In the genomic region with DNA sequence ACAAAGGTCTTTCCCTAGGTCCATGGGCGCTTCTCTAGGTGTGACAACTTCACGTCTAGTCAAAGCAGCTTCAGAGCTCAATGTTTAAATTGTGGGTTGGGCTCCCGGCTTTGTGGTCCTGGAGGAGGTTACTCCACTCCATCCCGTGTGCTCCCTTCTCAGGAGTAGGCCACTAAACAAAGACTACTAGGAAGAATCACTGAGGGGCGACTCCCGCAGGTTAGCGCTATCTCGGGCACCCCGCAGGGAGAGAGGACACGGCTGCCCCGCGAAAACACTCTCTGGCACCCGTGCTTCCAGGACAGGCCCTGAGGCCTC, we compare ENCODE assay signal across 9 cellular contexts. TPM values are rescaled to one million over a fixed set of nuclear protein-coding genes. Genes with fewer than 3 reads are reported as not detected.
DNase-seq lines count a peak whose midpoint lies in the region; ATAC-seq, FAIRE-seq and TF ChIP-seq lines count a peak whose summit lies in the region.
"Had no signal": no experiment of that assay in that cellular context is flagged by ENCODE, and none has a peak within 500 bp of the region (broad histone marks: within the 10 kb centered on the region; RNA-seq: fewer than 3 reads in every experiment).

No MANE protein-coding gene starts in this region.

- no peak overlapping the region for H2BK15ac ChIP-seq in H1 (ENCODE audit: low read length)

- peak overlapping the region; percentile 83 to 93 (median 88) for H3K4me3 Mint-ChIP-seq in CD4-positive, alpha-beta memory T cell
- H3K4me3 Mint-ChIP-seq in naive B cell = peak overlapping the region; percentile 86 to 96 (median 92)

- TF ChIP-seq CTCF in H1 (IDR thresholded peaks at IDR 0.05; ENCODE audit: control extremely low read depth in 1 of 3, insufficient read depth in 1 of 3, low read depth in 1 of 3, low read length in 3 of 3) = no peak

- H3K4me1 ChIP-seq in CD4-positive, alpha-beta memory T cell (ENCODE audit: insufficient read depth, low read length) = peaks cover 34% of the 10 kb centered on the region
- H3K4me1 ChIP-seq in H1 (replicated peaks in 1 of 4; ENCODE audit: control insufficient read depth in 3 of 4, insufficient read depth in 4 of 4, low read length in 3 of 4) = peaks cover 0 to 5% (median 3%) of the 10 kb centered on the region in 4 experiments; a peak in 4 of 7 replicates

- H3K27me3 Mint-ChIP-seq in CD4-positive, alpha-beta memory T cell = no peaks in the 10 kb centered on the region
- H3K27me3 Mint-ChIP-seq in naive B cell = no peaks in the 10 kb centered on the region

- H3K14ac ChIP-seq in H1 (ENCODE audit: insufficient read length) = no peak overlapping the region

- H3K27ac Mint-ChIP-seq in CD4-positive, alpha-beta memory T cell = peak overlapping the region; percentile 89 to 96 (median 95)
- H3K27ac Mint-ChIP-seq in naive B cell = peak overlapping the region; percentile 90 to 97 (median 96)

- H3K4me2 ChIP-seq in H1 (ENCODE audit: insufficient read depth in 1 of 2, low read depth in 2 of 2, low read length in 2 of 2) = peak overlapping the region; percentile 57 to 73

- CTCF ChIA-PET in CD4-positive, alpha-beta memory T cell (lab: Charles Lee; ENCODE audit: partially characterized antibody) = interaction anchor here (0.6 to 2.4 kb wide), 2 partner anchors 34 to 45 kb away, joined by 4 to 7 read pairs; no protein-coding TSS in a partner anchor
- CTCF ChIA-PET in H1 (lab: Charles Lee; ENCODE audit: partially characterized antibody) = interaction anchor here (0.6 to 1.2 kb wide), 3 partner anchors 9 to 16 kb away, joined by 3 read pairs; no protein-coding TSS in a partner anchor

- H3K23me2 ChIP-seq in H1 (ENCODE audit: low read depth, low read length) = peaks cover 4% of the 10 kb centered on the region

- H3K27me3 ChIP-seq in CD4-positive, alpha-beta memory T cell (ENCODE audit: insufficient read depth, low read length) = no peaks in the 10 kb centered on the region
- no peaks in the 10 kb centered on the region for H3K27me3 ChIP-seq in H1 (replicated peaks in 1 of 4; ENCODE audit: control insufficient read depth in 3 of 4, extremely low read depth in 1 of 4, insufficient read depth in 3 of 4, low read length in 3 of 4)

- H2BK5ac ChIP-seq in H1 (ENCODE audit: low read depth, low read length) = no peak overlapping the region

- H3K36me3 Mint-ChIP-seq in CD4-positive, alpha-beta memory T cell = peaks cover 14 to 15% of the 10 kb centered on the region in 2 donors
- H3K36me3 Mint-ChIP-seq in naive B cell = peaks cover 0 to 7% of the 10 kb centered on the region in 2 donors

- TF ChIP-seq EP300 in H1 (IDR thresholded peaks at IDR 0.05; ENCODE audit: borderline replicate concordance in 1 of 2, low read depth in 2 of 2, low read length in 2 of 2) = no peak

- no peaks in the 10 kb centered on the region for H4K20me1 ChIP-seq in H1 (replicated peaks in 1 of 2; ENCODE audit: control insufficient read depth in 1 of 2, insufficient read depth in 2 of 2, low read length in 2 of 2)

- peaks cover 0 to 11% of the 10 kb centered on the region in 2 experiments; a peak in 1 of 4 replicates for H3K79me2 ChIP-seq in H1 (ENCODE audit: control insufficient read depth in 1 of 2, insufficient read depth in 2 of 2, low read length in 2 of 2)

- H2AFZ ChIP-seq in H1 (ENCODE audit: low read length) = no peak overlapping the region

- H3K4me1 Mint-ChIP-seq in CD4-positive, alpha-beta memory T cell = peaks cover 29 to 43% (median 36%) of the 10 kb centered on the region in 4 donors
- H3K4me1 Mint-ChIP-seq in naive B cell = peaks cover 36 to 44% (median 42%) of the 10 kb centered on the region in 3 donors

- no peak overlapping the region for H4K91ac ChIP-seq in H1 (replicated peaks; ENCODE audit: insufficient read length, low read length)

- peak overlapping the region; percentile 26 to 63 for H3K4me3 ChIP-seq in CD4-positive, alpha-beta memory T cell (ENCODE audit: low read length in 2 of 2)
- peak overlapping the region; percentile 56 to 86 (median 76) for H3K4me3 ChIP-seq in H1 (ENCODE audit: extremely low read depth in 1 of 4, insufficient read depth in 2 of 4, low read depth in 3 of 4, low read length in 4 of 4)

- H3K9me3 Mint-ChIP-seq in CD4-positive, alpha-beta memory T cell = peaks cover 0 to 1% (median 0%) of the 10 kb centered on the region in 8 donors
- H3K9me3 Mint-ChIP-seq in naive B cell = no peaks in the 10 kb centered on the region

- no peak for DNase-seq in CD4-positive, alpha-beta memory T cell
- DNase-seq in RPMI7951 (ENCODE audit: low read depth) (peak; percentile 26), H1 (ENCODE audit: low read depth in 1 of 2, low spot score in 2 of 2) (no peak), naive B cell (no peak), NCI-H2107 (lab: John Stamatoyannopoulos, UW) (no peak), NCI-H2196 treated with DMSO at 0.1 percent for 48 hours (lab: John Stamatoyannopoulos, UW; ENCODE audit: unreplicated experiment) (no peak)
- no peak for DNase-seq in effector CD4-positive, alpha-beta T cell

- no peak overlapping the region for H3K4ac ChIP-seq in H1 (replicated peaks; ENCODE audit: insufficient read length, low read depth, low read length)

- peak overlapping the region in 3 of 4 experiments; percentile 3 to 62 (median 55); a peak in 5 of 7 replicates for H3K9ac ChIP-seq in H1 (replicated peaks in 1 of 4; ENCODE audit: extremely low read depth in 1 of 4, low read depth in 3 of 4, low read length in 3 of 4)

- no peak overlapping the region for H3K23ac ChIP-seq in H1 (ENCODE audit: insufficient read length)

- peak overlapping the region; percentile 87 for H3K27ac ChIP-seq in CD4-positive, alpha-beta memory T cell (ENCODE audit: low read depth, low read length)
- no peak overlapping the region for H3K27ac ChIP-seq in H1 (ENCODE audit: low read depth, low read length)
- H3K27ac ChIP-seq: VCaP had no signal

- TF ChIP-seq RAD21 in H1 (IDR thresholded peaks at IDR 0.05 in 1 of 2, conservative IDR thresholded peaks at IDR 0.05 in 1 of 2; ENCODE audit: low read depth in 2 of 2, low read length in 2 of 2) = no peak

- no peak overlapping the region for H2AK5ac ChIP-seq in H1 (ENCODE audit: low read depth, low read length)

- H4K8ac ChIP-seq in H1 (ENCODE audit: extremely low read depth, insufficient read depth, low read length) = 0 out of 2 replicates have a peak overlapping the region, but pooled peaks have one; percentile 73

- TF ChIP-seq POLR2A in H1 (IDR thresholded peaks at IDR 0.05; ENCODE audit: control extremely low read depth in 1 of 2, low read depth in 2 of 2, low read length in 2 of 2) = no peak

- H3K9me3 ChIP-seq in CD4-positive, alpha-beta memory T cell (ENCODE audit: control insufficient read depth in 1 of 2, low read length in 2 of 2) = no peaks in the 10 kb centered on the region
- no peaks in the 10 kb centered on the region for H3K9me3 ChIP-seq in H1 (ENCODE audit: insufficient read depth in 2 of 2, low read depth in 1 of 2, low read length in 1 of 2)

- no peak overlapping the region for H2BK12ac ChIP-seq in H1 (ENCODE audit: low read depth, low read length)

- H3K18ac ChIP-seq in H1 (ENCODE audit: extremely low read depth, low read length) = no peak overlapping the region

- H2BK20ac ChIP-seq in H1 (ENCODE audit: low read length) = no peak overlapping the region

- H2BK120ac ChIP-seq in H1 (replicated peaks; ENCODE audit: low read depth, low read length) = no peak overlapping the region

- intact Hi-C loops in CD4-positive, alpha-beta memory T cell (cut with micrococcal nuclease) = loop anchor here (1.0 to 10.0 kb wide), 6 partner anchors 41 to 203 kb away; a partner anchor contains a TSS

- POLR2A ChIA-PET in CD4-positive, alpha-beta memory T cell (lab: Charles Lee; ENCODE audit: partially characterized antibody) = interaction anchor here (1.0 to 2.2 kb wide), 2 partner anchors 41 to 104 kb away, joined by 3 to 19 read pairs; a partner anchor contains a TSS
- POLR2A ChIA-PET in H1 (lab: Charles Lee; ENCODE audit: partially characterized antibody) = interaction anchor here (0.6 to 1.0 kb wide), 3 partner anchors 42 to 260 kb away, joined by 3 to 4 read pairs (median 3); no protein-coding TSS in a partner anchor

- 7% methylated on average over 13 of the region's 13 CpGs; no CpG with 5 or more reads in 1 of the 2 experiments for WGBS in H1 (ENCODE audit: extremely low coverage in 1 of 2, insufficient coverage in 1 of 2, insufficient read length in 1 of 2, insufficient replicate concordance in 2 of 2, low coverage in 1 of 2, low lambda C conversion rate in 2 of 2, missing lambda C conversion rate in 1 of 2), 2 experiments

- FAIRE-seq in H1 (lab: Jason Lieb, UNC) = no peak

- ATAC-seq in GM21367 (IDR thresholded peaks at IDR 0.05; ENCODE audit: unreplicated experiment) (peak; percentile 0), naive B cell (ENCODE audit: low read depth in 2 of 2) (peak; percentile 7)

- H4K5ac ChIP-seq in H1 (ENCODE audit: insufficient read length, low read depth, low read length) = no peak overlapping the region

- H3K79me1 ChIP-seq in H1 (ENCODE audit: low read depth, low read length) = no peaks in the 10 kb centered on the region

- H3K36me3 ChIP-seq in CD4-positive, alpha-beta memory T cell (ENCODE audit: insufficient read depth, low read length) = peaks cover 12% of the 10 kb centered on the region
- H3K36me3 ChIP-seq in H1 (ENCODE audit: control insufficient read depth in 2 of 4, insufficient read depth in 4 of 4, low read length in 3 of 4) = peaks cover 4 to 10% (median 6%) of the 10 kb centered on the region in 4 experiments; a peak in 7 of 8 replicates

- H3K56ac ChIP-seq in H1 (replicated peaks; ENCODE audit: insufficient read length, low read depth, low read length) = no peak overlapping the region

RNA-seq across cellular contexts. Expression of a gene that starts 0.5 kb away (rescaled TPM):
- total RNA-seq in CD4-positive, alpha-beta memory T cell = 100 to 1,000 TPM; 111 TPM
- polyA plus RNA-seq in CD4-positive, alpha-beta memory T cell = 10 to 100 TPM in 1 of 2 donors, 1 to 10 TPM in 1; 7.5 to 34.0 TPM
- total RNA-seq in RPMI7951 (2014; rRNA removed; shearing (Covaris generic)) = 19.5 and 28.8 TPM in 2 replicates
- total RNA-seq in H1 (2021; fragmentation: NEBNext Ultra II Directional; extraction: Animal tissue kit (Norgen Biotek cat#: 25700)) = 33.0 and 39.8 TPM in 2 replicates
- polyA plus RNA-seq in H1 (2011; rRNA removed) (44.8 and 45.3 TPM in 2 replicates), naive B cell (ENCODE audit: low read depth in 6 of 6) (10 to 100 TPM; 22.5 to 55.4 (median 28.4) TPM)
- polyA plus RNA-seq in H1 (2011; cell fraction: cytosol; rRNA removed) = 48.7 TPM
- polyA plus RNA-seq in H1 (2011; cell fraction: nucleus; rRNA removed) = 230 TPM
- polyA plus RNA-seq in H1 (2012, experiment 1 of 2) = 46.8 to 59.8 TPM (median 50.2 TPM) in 4 replicates
- polyA plus RNA-seq in H1 (2012, experiment 2 of 2) = 6.1 TPM
- 52.0 TPM for polyA plus RNA-seq in H1 (2013, experiment 1 of 2)
- polyA plus RNA-seq in H1 (2013, experiment 2 of 2) = 40.8 TPM
- polyA minus RNA-seq in H1 (2011; rRNA and poly(A)+ RNA removed) = 46.0 and 64.3 TPM in 2 replicates
- 15.7 TPM for polyA minus RNA-seq in H1 (2011; cell fraction: cytosol; rRNA and poly(A)+ RNA removed)
- 53.2 TPM for polyA minus RNA-seq in H1 (2011; cell fraction: nucleus; rRNA and poly(A)+ RNA removed)

RNA-seq across cellular contexts. Expression of a gene that starts 40.9 kb away (rescaled TPM):
- total RNA-seq in CD4-positive, alpha-beta memory T cell = 100 to 1,000 TPM; 378 to 383 TPM
- polyA plus RNA-seq in CD4-positive, alpha-beta memory T cell = 100 to 1,000 TPM; 440 to 658 TPM
- 2,644 and 2,870 TPM in 2 replicates for total RNA-seq in RPMI7951 (2014; rRNA removed; shearing (Covaris generic))
- 761 and 780 TPM in 2 replicates for total RNA-seq in H1 (2021; fragmentation: NEBNext Ultra II Directional; extraction: Animal tissue kit (Norgen Biotek cat#: 25700))
- polyA plus RNA-seq in H1 (2011; rRNA removed) (856 and 1,089 TPM in 2 replicates), naive B cell (ENCODE audit: low read depth in 6 of 6) (100 to 1,000 TPM; 175 to 319 (median 227) TPM)
- 1,111 TPM for polyA plus RNA-seq in H1 (2011; cell fraction: cytosol; rRNA removed)
- 1,343 TPM for polyA plus RNA-seq in H1 (2011; cell fraction: nucleus; rRNA removed)
- polyA plus RNA-seq in H1 (2012, experiment 1 of 2) = 1,003 to 1,133 TPM (median 1,096 TPM) in 4 replicates
- 1,059 TPM for polyA plus RNA-seq in H1 (2012, experiment 2 of 2)
- polyA plus RNA-seq in H1 (2013, experiment 1 of 2) = 646 TPM
- 625 TPM for polyA plus RNA-seq in H1 (2013, experiment 2 of 2)
- polyA minus RNA-seq in H1 (2011; rRNA and poly(A)+ RNA removed) = 1,050 and 1,384 TPM in 2 replicates
- 677 TPM for polyA minus RNA-seq in H1 (2011; cell fraction: cytosol; rRNA and poly(A)+ RNA removed)
- 678 TPM for polyA minus RNA-seq in H1 (2011; cell fraction: nucleus; rRNA and poly(A)+ RNA removed)

RNA-seq across cellular contexts. Expression of a gene that starts 48.1 kb away (rescaled TPM):
- 1 to 10 TPM; 2.6 to 4.9 TPM for total RNA-seq in CD4-positive, alpha-beta memory T cell
- polyA plus RNA-seq in CD4-positive, alpha-beta memory T cell = not detected
- not detected in 2 replicates for total RNA-seq in RPMI7951 (2014; rRNA removed; shearing (Covaris generic))
- total RNA-seq in H1 (2021; fragmentation: NEBNext Ultra II Directional; extraction: Animal tissue kit (Norgen Biotek cat#: 25700)) = 0.19 TPM in 1 of 2 replicates, not detected in the other
- polyA plus RNA-seq in H1 (2011; rRNA removed) (0.05 and 0.09 TPM in 2 replicates), naive B cell (ENCODE audit: low read depth in 6 of 6) (under 1 TPM in 2 of 6 donors, not detected in 4; 0.20 to 0.21 TPM)
- 0.09 TPM for polyA plus RNA-seq in H1 (2011; cell fraction: cytosol; rRNA removed)
- 0.21 TPM for polyA plus RNA-seq in H1 (2011; cell fraction: nucleus; rRNA removed)
- 0.05 to 0.07 TPM in 2 of 4 replicates, not detected in the others for polyA plus RNA-seq in H1 (2012, experiment 1 of 2)
- not detected for polyA plus RNA-seq in H1 (2012, experiment 2 of 2)
- 0.02 TPM for polyA plus RNA-seq in H1 (2013, experiment 1 of 2)
- polyA plus RNA-seq in H1 (2013, experiment 2 of 2) = 0.02 TPM
- not detected in 2 replicates for polyA minus RNA-seq in H1 (2011; rRNA and poly(A)+ RNA removed)
- not detected for polyA minus RNA-seq in H1 (2011; cell fraction: cytosol; rRNA and poly(A)+ RNA removed)
- polyA minus RNA-seq in H1 (2011; cell fraction: nucleus; rRNA and poly(A)+ RNA removed) = 0.20 TPM
